ENCODE assay signal across 8 cellular contexts in the genomic region with DNA sequence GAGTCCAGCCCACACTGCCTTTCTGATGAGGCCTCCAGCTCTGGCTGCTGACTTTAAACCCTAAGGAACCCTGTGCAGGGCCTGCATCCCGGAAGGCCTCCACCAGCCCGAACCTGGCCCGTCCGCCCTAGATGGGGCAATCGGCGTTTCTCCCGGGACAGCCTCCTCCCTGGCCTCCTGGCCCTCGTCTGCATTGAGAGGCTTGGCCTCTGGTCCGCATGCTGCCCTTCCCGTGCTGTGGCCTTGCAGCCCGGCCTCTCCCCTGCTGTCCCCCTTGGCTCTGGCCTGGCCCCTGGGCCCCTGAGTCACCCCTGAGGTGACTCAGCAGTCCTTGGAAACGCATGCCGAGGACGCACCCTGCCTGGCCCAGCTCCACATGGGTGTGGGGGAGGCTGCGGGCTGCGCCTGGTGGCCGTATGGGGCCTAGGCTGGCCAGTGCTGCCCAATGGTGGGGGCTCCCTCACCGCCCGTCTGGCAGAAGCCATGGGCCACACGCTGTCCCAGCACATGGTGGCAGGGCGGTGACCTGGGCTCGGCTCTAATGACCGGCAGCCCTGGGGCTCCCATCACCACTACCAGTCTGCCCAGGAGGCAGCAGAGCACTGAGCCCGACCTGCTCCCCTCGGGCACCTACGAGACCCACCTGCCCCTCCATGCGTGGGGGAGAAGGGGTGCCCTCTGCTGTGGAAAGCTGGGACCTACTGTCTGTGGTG. TPM values are rescaled to one million over a fixed set of nuclear protein-coding genes. Genes with fewer than 3 reads are reported as not detected.
DNase-seq lines count a peak whose midpoint lies in the region; ATAC-seq and TF ChIP-seq lines count a peak whose summit lies in the region.

No MANE protein-coding gene starts in this region.

- H3K9me3 ChIP-seq in AG04450 (ENCODE audit: control insufficient read depth, insufficient read depth, low read length) (no peaks in the 10 kb centered on the region; the same call in 1 of the 2 replicates), MG63 (no peaks in the 10 kb centered on the region), mucosa of descending colon (no peaks in the 10 kb centered on the region), WERI-Rb-1 (ENCODE audit: severe bottlenecking) (no peaks in the 10 kb centered on the region)

- H3K36me3 ChIP-seq in MG63: no peaks in the 10 kb centered on the region; the same call in 1 of the 2 replicates
- no peaks in the 10 kb centered on the region for H3K36me3 ChIP-seq in mucosa of descending colon (ENCODE audit: low read depth)
- no peaks in the 10 kb centered on the region for H3K36me3 ChIP-seq in WERI-Rb-1

- peak; percentile 71 for ATAC-seq in mucosa of descending colon
- ATAC-seq in GM18858 (IDR thresholded peaks at IDR 0.05; ENCODE audit: unreplicated experiment): no peak

- H3K4me3 ChIP-seq in AG04450 (ENCODE audit: low read depth, low read length): no peak overlapping the region
- H3K4me3 ChIP-seq in MG63: no peak overlapping the region
- H3K4me3 ChIP-seq in dorsolateral prefrontal cortex: peak overlapping the region in 9 of 59 donors; percentile 5 to 31 (median 11)
- no peak overlapping the region for H3K4me3 ChIP-seq in mucosa of descending colon
- H3K4me3 ChIP-seq in WERI-Rb-1 (ENCODE audit: low read depth, low read length): no peak overlapping the region

- CTCF ChIA-PET in AG04450 (lab: Charles Lee): interaction anchor here (1.4 to 2.9 kb wide), 9 partner anchors 11 to 97 kb away, joined by 3 to 15 read pairs (median 7); a partner anchor contains a TSS

- intact Hi-C loops in dorsolateral prefrontal cortex (cut with DNase I): loop anchor here in 1 of 2 donors (2.0 to 5.0 kb wide), 2 partner anchors 26 to 98 kb away; a partner anchor contains a TSS
- intact Hi-C loops in mucosa of descending colon (cut with DNase I, micrococcal nuclease): no loop called here

- no peaks in the 10 kb centered on the region for H3K27me3 ChIP-seq in AG04450 (ENCODE audit: control insufficient read depth, insufficient read depth, low read length)
- H3K27me3 ChIP-seq in MG63: no peaks in the 10 kb centered on the region
- H3K27me3 ChIP-seq in dorsolateral prefrontal cortex: no peaks in the 10 kb centered on the region
- H3K27me3 ChIP-seq in WERI-Rb-1 (ENCODE audit: insufficient read depth, low read depth, severe bottlenecking): no peaks in the 10 kb centered on the region

- H3K27ac ChIP-seq in AG04450 (ENCODE audit: low read depth, low read length): peak overlapping the region; percentile 90
- H3K27ac ChIP-seq in dorsolateral prefrontal cortex: peak overlapping the region; percentile 73 to 99 (median 96)
- no peak overlapping the region for H3K27ac ChIP-seq in WERI-Rb-1

- TF ChIP-seq CTCF in AG04450 (IDR thresholded peaks at IDR 0.05; ENCODE audit: low read depth, low read length) (no peak; the same call in 1 of the 2 replicates), dorsolateral prefrontal cortex (IDR thresholded peaks at IDR 0.05 in 54 of 56, conservative IDR thresholded peaks at IDR 0.05 in 2 of 56; ENCODE audit: low read depth in 1 of 56, partially characterized antibody in 56 of 56) (no peak), mucosa of descending colon (IDR thresholded peaks at IDR 0.05) (no peak), WERI-Rb-1 (IDR thresholded peaks at IDR 0.05; ENCODE audit: low read depth, low read length) (no peak)

- peaks cover 54% of the 10 kb centered on the region for H3K4me1 ChIP-seq in mucosa of descending colon (ENCODE audit: low read depth)

- POLR2A ChIA-PET in AG04450 (lab: Yijun Ruan, JAX): interaction anchor here (0.5 to 1.9 kb wide), 6 partner anchors 16 to 97 kb away, joined by 3 to 15 read pairs (median 8); a partner anchor contains a TSS

- DNase-seq in AG04450 (ENCODE audit: low read depth, low spot score): no peak
- peak; percentile 92 for DNase-seq in MG63
- DNase-seq in dorsolateral prefrontal cortex: peak in 1 of 10 donors; percentile 60
- peak; percentile 46 to 83 (median 65) for DNase-seq in mucosa of descending colon
- DNase-seq in NCI-H2227 treated with DMSO at 0.1 percent for 48 hours (lab: John Stamatoyannopoulos, UW): no peak
- no peak for DNase-seq in effector CD8-positive, alpha-beta T cell (lab: John Stamatoyannopoulos, UW)
- no peak for DNase-seq in WERI-Rb-1

RNA-seq across cellular contexts. Expression of a gene that starts 25.7 kb away (rescaled TPM):
- polyA plus RNA-seq in AG04450 (2011; rRNA removed): 40.2 and 57.9 TPM in 2 replicates
- 34.1 and 38.5 TPM in 2 replicates for polyA minus RNA-seq in AG04450 (2011; rRNA and poly(A)+ RNA removed)
- 50.5 and 76.0 TPM in 2 replicates for total RNA-seq in MG63 (2014; rRNA removed; shearing (Covaris generic); ENCODE audit: low replicate concordance)
- total RNA-seq in dorsolateral prefrontal cortex (10 to 100 TPM; 34.0 to 85.4 (median 48.4) TPM), mucosa of descending colon (10 to 100 TPM; 31.7 to 54.9 (median 47.5) TPM)

RNA-seq across cellular contexts. Expression of a gene that starts 27.8 kb away (rescaled TPM):
- polyA plus RNA-seq in AG04450 (2011; rRNA removed): 5.0 and 6.0 TPM in 2 replicates
- 5.1 and 6.6 TPM in 2 replicates for polyA minus RNA-seq in AG04450 (2011; rRNA and poly(A)+ RNA removed)
- total RNA-seq in MG63 (2014; rRNA removed; shearing (Covaris generic); ENCODE audit: low replicate concordance): 24.1 and 24.7 TPM in 2 replicates
- total RNA-seq in dorsolateral prefrontal cortex (10 to 100 TPM in 102 of 120 experiments, 1 to 10 TPM in 18; 6.7 to 22.2 (median 13.1) TPM), mucosa of descending colon (10 to 100 TPM; 17.3 to 24.9 (median 18.1) TPM)

RNA-seq across cellular contexts. Expression of a gene that starts 31.2 kb away (rescaled TPM):
- 5.1 and 6.5 TPM in 2 replicates for polyA plus RNA-seq in AG04450 (2011; rRNA removed)
- polyA minus RNA-seq in AG04450 (2011; rRNA and poly(A)+ RNA removed): 6.7 TPM in 2 replicates
- 0.52 and 4.4 TPM in 2 replicates for total RNA-seq in MG63 (2014; rRNA removed; shearing (Covaris generic); ENCODE audit: low replicate concordance)
- 10 to 100 TPM; 18.9 to 61.6 (median 32.9) TPM for total RNA-seq in dorsolateral prefrontal cortex
- 10 to 100 TPM; 43.8 to 82.8 (median 49.0) TPM for total RNA-seq in mucosa of descending colon

RNA-seq across cellular contexts. Expression of a gene that starts 36.0 kb away (rescaled TPM):
- polyA plus RNA-seq in AG04450 (2011; rRNA removed): 5.3 and 7.4 TPM in 2 replicates
- polyA minus RNA-seq in AG04450 (2011; rRNA and poly(A)+ RNA removed): 5.3 and 7.5 TPM in 2 replicates
- not detected in 2 replicates for total RNA-seq in MG63 (2014; rRNA removed; shearing (Covaris generic); ENCODE audit: low replicate concordance)
- total RNA-seq in dorsolateral prefrontal cortex (10 to 100 TPM in 2 of 120 experiments, 1 to 10 TPM in 115, under 1 TPM in 3; 0.51 to 10.8 (median 3.9) TPM), mucosa of descending colon (100 to 1,000 TPM in 2 of 3 donors, 10 to 100 TPM in 1; 91.4 to 330 (median 183) TPM)

Comparison
In these comparisons a context has a peak if more than half of its experiments do, and no peak if none do; other contexts are left out.
1. DNase-seq: peak in MG63 (single experiment) and mucosa of descending colon (3 of 3); none in AG04450 (single experiment), NCI-H2227 treated with DMSO at 0.1 percent for 48 hours (single experiment), effector CD8-positive, alpha-beta T cell (single experiment) and WERI-Rb-1 (single experiment).